ENCODE assay signal across 22 cellular contexts in genomic region chr2:218783612-218784169, GRCh38. TPM values are rescaled to one million over a fixed set of nuclear protein-coding genes. Genes with fewer than 3 reads are reported as not detected.
DNase-seq lines count a peak whose midpoint lies in the region; ATAC-seq and TF ChIP-seq lines count a peak whose summit lies in the region.
"Had no signal": no experiment of that assay in that cellular context is flagged by ENCODE, and none has a peak within 500 bp of the region (broad histone marks: within the 10 kb centered on the region; RNA-seq: fewer than 3 reads in every experiment).

No MANE protein-coding gene starts in this region.

- POLR2A ChIA-PET in IMR-90 (lab: Charles Lee; ENCODE audit: unreplicated experiment) (interaction anchor here (0.6 kb wide), 1 partner anchor 307 kb away, joined by 12 read pairs; no protein-coding TSS in a partner anchor), HEK293T (lab: Yijun Ruan, JAX) (no interaction called here)

- no peak overlapping the region for H2BK20ac ChIP-seq in IMR-90 (ENCODE audit: low read depth, low read length)

- H3K36me3 Mint-ChIP-seq in endothelial cell (ENCODE audit: low read depth, unreplicated experiment) (no peaks in the 10 kb centered on the region), mesothelial cell of epicardium (peaks cover 10% of the 10 kb centered on the region)
- H3K36me3 Mint-ChIP-seq in stimulated activated effector memory CD8-positive, alpha-beta T cell treated with anti-CD3 and anti-CD28 coated beads, Interleukin-12 subunit alpha, Interleukin-12 subunit beta, amount 100 ng/mL, for 72 hours = no peaks in the 10 kb centered on the region

- H3K4ac ChIP-seq in IMR-90 (ENCODE audit: low read depth, low read length) = 0 out of 2 replicates have a peak overlapping the region, but pooled peaks have one; percentile 16

- H3K27me3 ChIP-seq in IMR-90 (ENCODE audit: control insufficient read depth, insufficient read depth, low read length) = no peaks in the 10 kb centered on the region
- H3K27me3 ChIP-seq: uterus had no signal

- in situ Hi-C loops in IMR-90 (cut with MboI; ENCODE audit: low sequenced_read_pairs) = no loop called here

- peaks cover 0 to 5% of the 10 kb centered on the region in 2 experiments; a peak in 2 of 4 replicates for H3K79me1 ChIP-seq in IMR-90 (ENCODE audit: low read depth in 1 of 2, low read length in 2 of 2)

- no peaks in the 10 kb centered on the region for H3K9me3 Mint-ChIP-seq in endothelial cell (ENCODE audit: unreplicated experiment)
- H3K9me3 Mint-ChIP-seq in mesothelial cell of epicardium = peaks cover 11% of the 10 kb centered on the region
- no peaks in the 10 kb centered on the region for H3K9me3 Mint-ChIP-seq in stimulated activated effector memory CD8-positive, alpha-beta T cell treated with anti-CD3 and anti-CD28 coated beads, Interleukin-12 subunit alpha, Interleukin-12 subunit beta, amount 100 ng/mL, for 72 hours

- peak overlapping the region; percentile 39; the same call in 1 of the 2 replicates for H2AK5ac ChIP-seq in IMR-90 (ENCODE audit: low read depth, low read length)

- H3K4me3 ChIP-seq in IMR-90 (ENCODE audit: insufficient read depth, low read depth, low read length) = no peak overlapping the region
- H3K4me3 ChIP-seq: HAP-1 had no signal

- no peak overlapping the region for H2AFZ ChIP-seq in IMR-90 (replicated peaks; ENCODE audit: low read length, poor library complexity)

- no peak overlapping the region for H2AK9ac ChIP-seq in IMR-90 (replicated peaks; ENCODE audit: low read depth, low read length, poor library complexity)

- H3K4me1 Mint-ChIP-seq in endothelial cell (ENCODE audit: unreplicated experiment) (peaks cover 32% of the 10 kb centered on the region), mesothelial cell of epicardium (peaks cover 36% of the 10 kb centered on the region)
- H3K4me1 Mint-ChIP-seq in stimulated activated effector memory CD8-positive, alpha-beta T cell treated with anti-CD3 and anti-CD28 coated beads, Interleukin-12 subunit alpha, Interleukin-12 subunit beta, amount 100 ng/mL, for 72 hours = peaks cover 6% of the 10 kb centered on the region

- H3K4me3 Mint-ChIP-seq in endothelial cell (ENCODE audit: unreplicated experiment) (peak overlapping the region; percentile 73), mesothelial cell of epicardium (peak overlapping the region; percentile 74)
- no peak overlapping the region for H3K4me3 Mint-ChIP-seq in stimulated activated effector memory CD8-positive, alpha-beta T cell treated with anti-CD3 and anti-CD28 coated beads, Interleukin-12 subunit alpha, Interleukin-12 subunit beta, amount 100 ng/mL, for 72 hours
- H3K4me3 Mint-ChIP-seq: CD4-positive, CD25-positive, alpha-beta regulatory T cell had no signal

- ATAC-seq in IMR-90 (ENCODE audit: low read depth) = no peak
- ATAC-seq in stimulated activated effector memory CD8-positive, alpha-beta T cell treated with anti-CD3 and anti-CD28 coated beads, Interleukin-12 subunit alpha, Interleukin-12 subunit beta, amount 100 ng/mL, for 72 hours = peak; percentile 31
- ATAC-seq: sciatic nerve had no signal

- no peaks in the 10 kb centered on the region for H4K20me1 ChIP-seq in IMR-90 (ENCODE audit: insufficient read depth, low read length)

- WGBS in IMR-90 (ENCODE audit: extremely low coverage in 2 of 2, insufficient read length in 1 of 2), 2 experiments = 77% methylated on average over 4 of the region's 5 CpGs; no CpG with 5 or more reads in 1 of the 2 experiments

- no peak for TF ChIP-seq CTCF in IMR-90 (conservative IDR thresholded peaks at IDR 0.05; ENCODE audit: low read depth, low read length)
- no peak for TF ChIP-seq CTCF in endothelial cell (IDR thresholded peaks at IDR 0.05; ENCODE audit: unreplicated experiment)
- no peak for TF ChIP-seq CTCF in mesothelial cell of epicardium (IDR thresholded peaks at IDR 0.05; ENCODE audit: unreplicated experiment)

- TF ChIP-seq RAD21 in IMR-90 (IDR thresholded peaks at IDR 0.05; ENCODE audit: low read length) = no peak

- no TSS peak for BruUV-seq in IMR-90 (replicated peaks; lab: Mats Ljungman, UMichigan)

- dilution Hi-C loops in IMR-90 (cut with HindIII; ENCODE audit: low sequenced_read_pairs, unreplicated experiment) = no loop called here

- H3K27me3 Mint-ChIP-seq in endothelial cell (ENCODE audit: unreplicated experiment) = peaks cover 11% of the 10 kb centered on the region
- H3K27me3 Mint-ChIP-seq in mesothelial cell of epicardium (ENCODE audit: low read depth) = no peaks in the 10 kb centered on the region

- DNase-seq in IMR-90 = no peak
- DNase-seq in endothelial cell (ENCODE audit: low spot score) = no peak
- no peak for DNase-seq in mesothelial cell of epicardium (ENCODE audit: low spot score in 2 of 2, unreplicated experiment in 2 of 2)
- no peak for DNase-seq in stimulated activated effector memory CD8-positive, alpha-beta T cell treated with anti-CD3 and anti-CD28 coated beads, Interleukin-12 subunit alpha, Interleukin-12 subunit beta, amount 100 ng/mL, for 72 hours (ENCODE audit: low spot score in 2 of 2)
- DNase-seq in NCI-H1105 (lab: John Stamatoyannopoulos, UW) = no peak
- DNase-seq in HEK293T (ENCODE audit: extremely low spot score) = no peak
- no peak for DNase-seq in NCI-H187 treated with DMSO at 0.1 percent for 48 hours (lab: John Stamatoyannopoulos, UW)
- no peak for DNase-seq in DMS 273 treated with DMSO at 0.1 percent for 48 hours (lab: John Stamatoyannopoulos, UW)
- DNase-seq: activated CD4-positive, alpha-beta T cell treated with anti-CD3 and anti-CD28 coated beads, Interleukin-2, amount 50 U/mL, for 1 hour; activated CD8-positive, alpha-beta memory T cell treated with anti-CD3 and anti-CD28 coated beads, Interleukin-2, amount 50 U/mL, for 48 hours; activated effector memory CD4-positive, alpha-beta T cell treated with anti-CD3 and anti-CD28 coated beads, Interleukin-2, amount 50 U/mL, for 16 hours; CD4-positive, CD25-positive, alpha-beta regulatory T cell; effector memory CD4-positive, alpha-beta T cell; NCI-H1436 treated with DMSO at 0.1 percent for 48 hours; NCI-H748 treated with DMSO at 0.1 percent for 48 hours; stimulated activated naive CD4-positive, alpha-beta T cell treated with Interleukin-2 at 50 U/mL for 16 hours; T-helper 1 cell; uterus had no signal

- H3K4me2 ChIP-seq in IMR-90 (ENCODE audit: low read depth, low read length) = peak overlapping the region; percentile 63; the same call in 1 of the 2 replicates

- 0 out of 2 replicates have a peak overlapping the region, but pooled peaks have one; percentile 14 for H3K14ac ChIP-seq in IMR-90 (replicated peaks; ENCODE audit: low read depth, low read length)

- H3K56ac ChIP-seq in IMR-90 (ENCODE audit: extremely low read depth, insufficient read depth, low read length) = no peak overlapping the region

- no peak overlapping the region for H2BK15ac ChIP-seq in IMR-90 (ENCODE audit: low read depth, low read length)

- H2BK5ac ChIP-seq in IMR-90 (ENCODE audit: low read depth, low read length, poor library complexity, severe bottlenecking) = no peak overlapping the region

- peaks cover 3% of the 10 kb centered on the region; the same call in 1 of the 2 replicates for H3K4me1 ChIP-seq in IMR-90 (ENCODE audit: control insufficient read depth, insufficient read depth, low read length)
- H3K4me1 ChIP-seq: HAP-1, uterus had no signal

- peaks cover 4% of the 10 kb centered on the region; the same call in 1 of the 2 replicates for H3K9me3 ChIP-seq in IMR-90 (ENCODE audit: control insufficient read depth, insufficient read depth, low read length)
- H3K9me3 ChIP-seq: uterus had no signal

- H3K27ac Mint-ChIP-seq in endothelial cell (ENCODE audit: unreplicated experiment) (no peak overlapping the region), mesothelial cell of epicardium (peak overlapping the region; percentile 22)
- H3K27ac Mint-ChIP-seq in stimulated activated effector memory CD8-positive, alpha-beta T cell treated with anti-CD3 and anti-CD28 coated beads, Interleukin-12 subunit alpha, Interleukin-12 subunit beta, amount 100 ng/mL, for 72 hours = no peak overlapping the region
- H3K27ac Mint-ChIP-seq: CD4-positive, CD25-positive, alpha-beta regulatory T cell had no signal

- peaks cover 3% of the 10 kb centered on the region; the same call in 1 of the 2 replicates for H3K9me1 ChIP-seq in IMR-90 (ENCODE audit: insufficient read depth, low read length)

- CTCF ChIA-PET in IMR-90 (lab: Yijun Ruan, JAX) = no interaction called here
- CTCF ChIA-PET in HEK293T (lab: Yijun Ruan, JAX) = no interaction called here

- no peak overlapping the region for H2BK120ac ChIP-seq in IMR-90 (ENCODE audit: low read depth, low read length)

- H3K9ac ChIP-seq in IMR-90 (ENCODE audit: low read depth, low read length) = no peak overlapping the region

- H3K23ac ChIP-seq in IMR-90 (ENCODE audit: low read depth, low read length) = peak overlapping the region; percentile 16; the same call in 1 of the 2 replicates

- no peak for TF ChIP-seq POLR2A in IMR-90 (IDR thresholded peaks at IDR 0.05; ENCODE audit: low read depth, low read length)

- H4K8ac ChIP-seq in IMR-90 (ENCODE audit: low read depth in 2 of 2, low read length in 2 of 2) = no peak overlapping the region

- H4K91ac ChIP-seq in IMR-90 (ENCODE audit: insufficient read depth, low read depth, low read length) = no peak overlapping the region

- H4K5ac ChIP-seq in IMR-90 (ENCODE audit: low read depth, low read length) = no peak overlapping the region

- H3K36me3 ChIP-seq in IMR-90 (ENCODE audit: control insufficient read depth, insufficient read depth, low read length) = no peaks in the 10 kb centered on the region
- H3K36me3 ChIP-seq: HAP-1, uterus had no signal

- intact Hi-C loops in IMR-90 (cut with micrococcal nuclease) = loop anchor here (5.0 kb wide), 1 partner anchor 54 kb away; no protein-coding TSS in a partner anchor

- H3K18ac ChIP-seq in IMR-90 (ENCODE audit: low read depth, low read length) = no peak overlapping the region

- H3K27ac ChIP-seq in IMR-90 (ENCODE audit: insufficient read depth, low read length) = no peak overlapping the region
- H3K27ac ChIP-seq: uterus had no signal

TF ChIP-seq in IMR-90, 13 proteins besides CTCF, POLR2A, EP300 and RAD21 (continues in another document):
- TF ChIP-seq MAFK (IDR thresholded peaks at IDR 0.05; ENCODE audit: low read depth, low read length) = no peak

TF ChIP-seq in HEK293T, 16 proteins besides CTCF, POLR2A, EP300 and RAD21 (continues in another document):
- TF ChIP-seq ELF4 (IDR thresholded peaks at IDR 0.05) = no peak

RNA-seq across cellular contexts. Expression of gene CYP27A1, which starts 1.7 kb away (rescaled TPM):
- 4.2 and 5.2 TPM in 2 replicates for total RNA-seq in IMR-90 (2012; rRNA removed)
- 4.5 and 5.3 TPM in 2 replicates for polyA plus RNA-seq in IMR-90 (2012; rRNA removed)
- polyA plus RNA-seq in IMR-90 (2012; cell fraction: cytosol; rRNA removed) = 10.6 and 10.9 TPM in 2 replicates
- polyA plus RNA-seq in IMR-90 (2012; cell fraction: nucleus; rRNA removed; ENCODE audit: low replicate concordance) = 8.2 and 11.4 TPM in 2 replicates
- total RNA-seq in endothelial cell (ENCODE audit: unreplicated experiment) = 9.0 TPM
- 15.6 to 16.8 TPM (median 16.6 TPM) in 3 replicates for total RNA-seq in mesothelial cell of epicardium
- total RNA-seq: CD4-positive, CD25-positive, alpha-beta regulatory T cell had no signal

RNA-seq across cellular contexts. Expression of gene PRKAG3, which starts 47.9 kb away (rescaled TPM):
- total RNA-seq in IMR-90 (2012; rRNA removed) (not detected in 2 replicates), endothelial cell (ENCODE audit: unreplicated experiment) (not detected), mesothelial cell of epicardium (2.8 to 3.6 TPM (median 2.9 TPM) in 3 replicates)
- polyA plus RNA-seq in IMR-90 (2012; rRNA removed) = not detected in 2 replicates
- polyA plus RNA-seq in IMR-90 (2012; cell fraction: cytosol; rRNA removed) = not detected in 2 replicates
- polyA plus RNA-seq in IMR-90 (2012; cell fraction: nucleus; rRNA removed; ENCODE audit: low replicate concordance) = not detected in 2 replicates
- total RNA-seq: CD4-positive, CD25-positive, alpha-beta regulatory T cell; M059J; OCI-LY7; uterus had no signal
- polyA plus RNA-seq: CD4-positive, CD25-positive, alpha-beta regulatory T cell had no signal
